In the genomic region with DNA sequence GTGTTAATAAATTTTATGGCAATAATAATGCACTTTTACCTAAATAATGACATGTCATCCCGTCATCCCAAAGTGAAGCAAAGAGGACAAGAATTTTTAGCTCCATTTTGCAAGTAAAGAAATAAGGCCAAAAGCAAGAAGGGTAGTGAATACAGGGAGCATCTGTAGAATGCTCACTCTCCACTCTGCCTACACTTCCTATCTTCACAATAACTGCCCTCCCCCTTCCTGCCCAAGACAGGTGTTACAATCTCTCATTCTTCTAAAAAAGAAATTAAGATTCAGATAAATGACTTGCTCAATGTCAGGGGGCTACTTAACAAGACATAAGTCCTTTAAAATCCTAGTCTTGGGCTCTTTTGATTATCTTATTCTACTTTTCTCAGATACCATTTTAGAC, we compare ENCODE assay signal across 1 cellular context.
TF ChIP-seq lines count a peak whose summit lies in the region.

No MANE protein-coding gene starts in this region.

TF ChIP-seq in GM12878, 131 proteins besides CTCF, POLR2A, EP300 and RAD21:
- no peak for TF ChIP-seq NR2C1 (IDR thresholded peaks at IDR 0.05)
- TF ChIP-seq CBX3 (IDR thresholded peaks at IDR 0.05; ENCODE audit: borderline replicate concordance, low read depth): no peak
- TF ChIP-seq, protein P1, sequence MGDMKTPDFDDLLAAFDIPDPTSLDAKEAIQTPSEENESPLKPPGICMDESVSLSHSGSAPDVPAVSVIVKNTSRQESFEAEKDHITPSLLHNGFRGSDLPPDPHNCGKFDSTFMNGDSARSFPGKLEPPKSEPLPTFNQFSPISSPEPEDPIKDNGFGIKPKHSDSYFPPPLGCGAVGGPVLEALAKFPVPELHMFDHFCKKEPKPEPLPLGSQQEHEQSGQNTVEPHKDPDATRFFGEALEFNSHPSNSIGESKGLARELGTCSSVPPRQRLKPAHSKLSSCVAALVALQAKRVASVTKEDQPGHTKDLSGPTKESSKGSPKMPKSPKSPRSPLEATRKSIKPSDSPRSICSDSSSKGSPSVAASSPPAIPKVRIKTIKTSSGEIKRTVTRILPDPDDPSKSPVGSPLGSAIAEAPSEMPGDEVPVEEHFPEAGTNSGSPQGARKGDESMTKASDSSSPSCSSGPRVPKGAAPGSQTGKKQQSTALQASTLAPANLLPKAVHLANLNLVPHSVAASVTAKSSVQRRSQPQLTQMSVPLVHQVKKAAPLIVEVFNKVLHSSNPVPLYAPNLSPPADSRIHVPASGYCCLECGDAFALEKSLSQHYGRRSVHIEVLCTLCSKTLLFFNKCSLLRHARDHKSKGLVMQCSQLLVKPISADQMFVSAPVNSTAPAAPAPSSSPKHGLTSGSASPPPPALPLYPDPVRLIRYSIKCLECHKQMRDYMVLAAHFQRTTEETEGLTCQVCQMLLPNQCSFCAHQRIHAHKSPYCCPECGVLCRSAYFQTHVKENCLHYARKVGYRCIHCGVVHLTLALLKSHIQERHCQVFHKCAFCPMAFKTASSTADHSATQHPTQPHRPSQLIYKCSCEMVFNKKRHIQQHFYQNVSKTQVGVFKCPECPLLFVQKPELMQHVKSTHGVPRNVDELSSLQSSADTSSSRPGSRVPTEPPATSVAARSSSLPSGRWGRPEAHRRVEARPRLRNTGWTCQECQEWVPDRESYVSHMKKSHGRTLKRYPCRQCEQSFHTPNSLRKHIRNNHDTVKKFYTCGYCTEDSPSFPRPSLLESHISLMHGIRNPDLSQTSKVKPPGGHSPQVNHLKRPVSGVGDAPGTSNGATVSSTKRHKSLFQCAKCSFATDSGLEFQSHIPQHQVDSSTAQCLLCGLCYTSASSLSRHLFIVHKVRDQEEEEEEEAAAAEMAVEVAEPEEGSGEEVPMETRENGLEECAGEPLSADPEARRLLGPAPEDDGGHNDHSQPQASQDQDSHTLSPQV (IDR thresholded peaks at IDR 0.05): no peak
